Comparison of ENCODE assay signal across 9 cellular contexts in the genomic region with DNA sequence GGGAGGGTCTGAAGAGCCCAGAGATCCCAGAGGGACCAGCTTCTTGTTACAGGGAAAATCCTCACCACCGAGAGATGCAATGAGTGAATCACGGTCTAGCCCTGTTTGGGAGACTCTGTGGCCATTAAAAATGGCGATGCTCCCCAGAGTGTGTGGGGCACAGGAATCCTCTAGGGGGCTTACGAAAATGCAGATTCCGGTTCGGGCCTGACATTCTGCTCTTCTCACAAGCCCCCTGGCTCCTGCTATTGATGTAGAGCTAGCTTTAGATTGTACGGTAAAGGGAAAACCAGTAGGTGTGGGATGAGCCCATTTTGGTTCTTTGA. TPM values are rescaled to one million over a fixed set of nuclear protein-coding genes. Genes with fewer than 3 reads are reported as not detected.
DNase-seq lines count a peak whose midpoint lies in the region; ATAC-seq and TF ChIP-seq lines count a peak whose summit lies in the region.
"Had no signal": no experiment of that assay in that cellular context is flagged by ENCODE, and none has a peak within 500 bp of the region (broad histone marks: within the 10 kb centered on the region; RNA-seq: fewer than 3 reads in every experiment).

No MANE protein-coding gene starts in this region.

- POLR2A ChIA-PET in activated naive CD8-positive, alpha-beta T cell treated with anti-CD3 and anti-CD28 coated beads, Interleukin-2, amount 10 ng/mL, durations not matched to agents 7 days and 5 days (lab: Charles Lee): interaction anchor here (1.1 to 1.6 kb wide), 2 partner anchors 13 to 285 kb away, joined by 3 read pairs; no protein-coding TSS in a partner anchor

- no peaks in the 10 kb centered on the region for H3F3A ChIP-seq in GM23248 (ENCODE audit: insufficient read depth)

- H3K4me1 Mint-ChIP-seq in activated CD8-positive, alpha-beta memory T cell treated with anti-CD3 and anti-CD28 coated beads, Interleukin-2, amount 10 ng/mL, durations not matched to agents 7 days and 5 days: peaks cover 15% of the 10 kb centered on the region
- peaks cover 9% of the 10 kb centered on the region for H3K4me1 Mint-ChIP-seq in activated naive CD8-positive, alpha-beta T cell treated with anti-CD3 and anti-CD28 coated beads, Interleukin-2, amount 10 ng/mL, durations not matched to agents 7 days and 5 days

- H3K9me2 ChIP-seq in GM23248 (ENCODE audit: insufficient read depth): no peaks in the 10 kb centered on the region

- no peaks in the 10 kb centered on the region for H3K36me3 Mint-ChIP-seq in activated CD8-positive, alpha-beta memory T cell treated with anti-CD3 and anti-CD28 coated beads, Interleukin-2, amount 10 ng/mL, durations not matched to agents 7 days and 5 days
- no peaks in the 10 kb centered on the region for H3K36me3 Mint-ChIP-seq in activated naive CD8-positive, alpha-beta T cell treated with anti-CD3 and anti-CD28 coated beads, Interleukin-2, amount 10 ng/mL, durations not matched to agents 7 days and 5 days

- H3K36me3 ChIP-seq in iPS-20b (ENCODE audit: insufficient read depth, low read depth, low read length) (no peaks in the 10 kb centered on the region), stomach (no peaks in the 10 kb centered on the region), tibial artery (no peaks in the 10 kb centered on the region), GM23248 (ENCODE audit: low read depth) (no peaks in the 10 kb centered on the region)
- H3K36me3 ChIP-seq: left lung had no signal

- H4K20me1 ChIP-seq in GM23248 (ENCODE audit: insufficient read depth): no peaks in the 10 kb centered on the region

- H3K9me3 Mint-ChIP-seq in activated CD8-positive, alpha-beta memory T cell treated with anti-CD3 and anti-CD28 coated beads, Interleukin-2, amount 10 ng/mL, durations not matched to agents 7 days and 5 days (ENCODE audit: low read depth): no peaks in the 10 kb centered on the region
- no peaks in the 10 kb centered on the region for H3K9me3 Mint-ChIP-seq in activated naive CD8-positive, alpha-beta T cell treated with anti-CD3 and anti-CD28 coated beads, Interleukin-2, amount 10 ng/mL, durations not matched to agents 7 days and 5 days

- intact Hi-C loops in stomach (cut with DNase I; ENCODE audit: low total_unique reads) (no loop called here), tibial artery (cut with DNase I; ENCODE audit: low total_unique reads) (no loop called here)

- DNase-seq in activated CD8-positive, alpha-beta memory T cell treated with anti-CD3 and anti-CD28 coated beads, Interleukin-2, amount 10 ng/mL, durations not matched to agents 7 days and 5 days: no peak
- DNase-seq in activated CD8-positive, alpha-beta memory T cell treated with anti-CD3 and anti-CD28 coated beads for 24 hours: no peak
- no peak for DNase-seq in activated naive CD8-positive, alpha-beta T cell treated with anti-CD3 and anti-CD28 coated beads, Interleukin-2, amount 10 ng/mL, durations not matched to agents 7 days and 5 days
- no peak for DNase-seq in stomach
- no peak for DNase-seq in tibial artery
- DNase-seq in stimulated activated CD4-positive, alpha-beta T cell treated with anti-CD3 and anti-CD28 coated beads, Interleukin-4, amount 100 ng/mL, for 1 hour: no peak
- DNase-seq in GM23248: no peak

- peak overlapping the region; percentile 80 for H3K4me3 ChIP-seq in iPS-20b (ENCODE audit: low read length)
- peak overlapping the region; percentile 47 to 57 (median 50) for H3K4me3 ChIP-seq in stomach
- H3K4me3 ChIP-seq in tibial artery: peak overlapping the region in 1 of 2 donors; percentile 38
- no peak overlapping the region for H3K4me3 ChIP-seq in GM23248

- peak; percentile 9 for ATAC-seq in activated CD8-positive, alpha-beta memory T cell treated with anti-CD3 and anti-CD28 coated beads, Interleukin-2, amount 10 ng/mL, durations not matched to agents 7 days and 5 days
- no peak for ATAC-seq in activated naive CD8-positive, alpha-beta T cell treated with anti-CD3 and anti-CD28 coated beads, Interleukin-2, amount 10 ng/mL, durations not matched to agents 7 days and 5 days (ENCODE audit: low read depth)

- CTCF ChIA-PET in activated CD8-positive, alpha-beta memory T cell treated with anti-CD3 and anti-CD28 coated beads, Interleukin-2, amount 10 ng/mL, durations not matched to agents 7 days and 5 days (lab: Charles Lee): interaction anchor here (0.9 to 8.3 kb wide), 6 partner anchors 12 to 265 kb away, joined by 3 to 65 read pairs (median 8); no protein-coding TSS in a partner anchor

- H3K4me3 Mint-ChIP-seq in activated CD8-positive, alpha-beta memory T cell treated with anti-CD3 and anti-CD28 coated beads, Interleukin-2, amount 10 ng/mL, durations not matched to agents 7 days and 5 days: peak overlapping the region; percentile 42
- peak overlapping the region; percentile 67 for H3K4me3 Mint-ChIP-seq in activated naive CD8-positive, alpha-beta T cell treated with anti-CD3 and anti-CD28 coated beads, Interleukin-2, amount 10 ng/mL, durations not matched to agents 7 days and 5 days

- H2AFZ ChIP-seq in GM23248: no peak overlapping the region

- H3K9ac ChIP-seq in iPS-20b (ENCODE audit: low read depth, low read length) (peak overlapping the region; percentile 76; the same call in 1 of the 2 replicates), GM23248 (no peak overlapping the region)

- H3K27me3 ChIP-seq in iPS-20b (ENCODE audit: insufficient read depth, low read length): peaks cover 27% of the 10 kb centered on the region
- H3K27me3 ChIP-seq in stomach: peaks cover 0 to 92% (median 44%) of the 10 kb centered on the region in 3 donors
- peaks cover 6 to 65% of the 10 kb centered on the region in 2 donors for H3K27me3 ChIP-seq in tibial artery
- H3K27me3 ChIP-seq in GM23248 (replicated peaks; ENCODE audit: insufficient read depth): peaks cover 41% of the 10 kb centered on the region

- TF ChIP-seq POLR2A in stomach (IDR thresholded peaks at IDR 0.05): no peak

- TF ChIP-seq CTCF in stomach (IDR thresholded peaks at IDR 0.05): no peak
- no peak for TF ChIP-seq CTCF in tibial artery (IDR thresholded peaks at IDR 0.05)

- no peaks in the 10 kb centered on the region for H3K9me3 ChIP-seq in iPS-20b (ENCODE audit: insufficient read depth, low read depth, low read length)
- no peaks in the 10 kb centered on the region for H3K9me3 ChIP-seq in stomach
- H3K9me3 ChIP-seq in tibial artery: no peaks in the 10 kb centered on the region
- H3K9me3 ChIP-seq in GM23248 (ENCODE audit: low read depth): no peaks in the 10 kb centered on the region
- H3K9me3 ChIP-seq: left lung had no signal

- no peaks in the 10 kb centered on the region for H3K79me2 ChIP-seq in GM23248 (ENCODE audit: insufficient read depth)

- H3K27ac ChIP-seq in iPS-20b (ENCODE audit: low read length): peak overlapping the region; percentile 59
- peak overlapping the region in 1 of 5 donors; percentile 73 for H3K27ac ChIP-seq in stomach
- H3K27ac ChIP-seq in tibial artery: no peak overlapping the region
- no peak overlapping the region for H3K27ac ChIP-seq in GM23248

- no peak overlapping the region for H3K27ac Mint-ChIP-seq in activated CD8-positive, alpha-beta memory T cell treated with anti-CD3 and anti-CD28 coated beads, Interleukin-2, amount 10 ng/mL, durations not matched to agents 7 days and 5 days
- H3K27ac Mint-ChIP-seq in activated naive CD8-positive, alpha-beta T cell treated with anti-CD3 and anti-CD28 coated beads, Interleukin-2, amount 10 ng/mL, durations not matched to agents 7 days and 5 days: no peak overlapping the region

- H3K4me2 ChIP-seq in GM23248 (ENCODE audit: unreplicated experiment): no peak overlapping the region

- in situ Hi-C loops in GM23248 (cut with MboI): loop anchor here (10.0 to 25.0 kb wide), 2 partner anchors 151 to 614 kb away; partner anchors contain the start of gene THPO

- no peak for TF ChIP-seq EP300 in stomach (IDR thresholded peaks at IDR 0.05)

- H3K4me1 ChIP-seq in iPS-20b (ENCODE audit: insufficient read depth, low read length) (peaks cover 16% of the 10 kb centered on the region; the same call in 1 of the 2 replicates), stomach (peaks cover 11 to 24% (median 16%) of the 10 kb centered on the region in 4 donors), tibial artery (peaks cover 0 to 18% (median 11%) of the 10 kb centered on the region in 4 donors), GM23248 (ENCODE audit: insufficient read depth) (peaks cover 17% of the 10 kb centered on the region)

- H3K27me3 Mint-ChIP-seq in activated CD8-positive, alpha-beta memory T cell treated with anti-CD3 and anti-CD28 coated beads, Interleukin-2, amount 10 ng/mL, durations not matched to agents 7 days and 5 days: peaks cover 71% of the 10 kb centered on the region
- peaks cover 58% of the 10 kb centered on the region for H3K27me3 Mint-ChIP-seq in activated naive CD8-positive, alpha-beta T cell treated with anti-CD3 and anti-CD28 coated beads, Interleukin-2, amount 10 ng/mL, durations not matched to agents 7 days and 5 days

- whole genome bisulfite sequencing in stomach, 5 donors: 10 to 36% (median 27%) methylated on average over 7 of the region's 7 CpGs
- 74 to 78% methylated on average over 7 of the region's 7 CpGs for WGBS in GM23248 (ENCODE audit: low coverage in 1 of 2, low lambda C conversion rate in 2 of 2, missing lambda C conversion rate in 2 of 2), 2 experiments

RNA-seq across cellular contexts. Expression of gene EPHB3, which starts 35.5 kb away (rescaled TPM):
- total RNA-seq in activated CD8-positive, alpha-beta memory T cell treated with anti-CD3 and anti-CD28 coated beads, Interleukin-2, amount 10 ng/mL, durations not matched to agents 7 days and 5 days: not detected
- under 1 TPM in 1 of 2 experiments, not detected in 1; 0.25 TPM for total RNA-seq in activated naive CD8-positive, alpha-beta T cell treated with anti-CD3 and anti-CD28 coated beads, Interleukin-2, amount 10 ng/mL, durations not matched to agents 7 days and 5 days
- total RNA-seq in stomach: 10 to 100 TPM; 20.4 to 33.3 (median 22.8) TPM
- polyA plus RNA-seq in stomach (10 to 100 TPM in 1 of 3 donors, 1 to 10 TPM in 2; 2.9 to 25.1 (median 8.5) TPM), GM23248 (2016; fragmentation: Nextera tagmentation; extraction: Ambion mirVana) (1.6 and 1.7 TPM in 2 replicates)
- 3.0 and 16.9 TPM in 2 replicates for total RNA-seq in GM23248 (2014; rRNA removed; shearing (Covaris generic))
